In the genomic region with DNA sequence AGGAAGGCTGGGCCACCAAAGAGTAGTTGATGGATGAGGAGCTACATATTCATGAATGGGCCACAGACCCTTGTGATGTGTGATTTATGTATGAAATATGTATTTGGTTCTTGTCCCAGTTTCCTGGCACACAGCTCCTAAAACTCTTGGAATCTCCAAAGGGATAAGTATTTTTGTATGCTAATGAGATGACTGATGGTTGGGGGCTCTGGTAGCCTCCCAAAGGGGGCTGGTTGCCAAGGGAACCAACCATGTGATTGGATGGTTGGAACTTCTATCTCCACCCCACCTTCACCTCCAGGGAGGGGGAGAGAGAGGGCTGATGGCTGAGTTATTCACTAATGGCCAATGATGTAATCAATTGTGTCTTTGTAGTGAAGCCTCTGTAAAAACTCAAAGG, we compare ENCODE assay signal across 22 cellular contexts.
"Had no signal": no experiment of that assay in that cellular context is flagged by ENCODE, and none has a peak within 500 bp of the region (broad histone marks: within the 10 kb centered on the region; RNA-seq: fewer than 3 reads in every experiment).

No MANE protein-coding gene starts in this region.

- H3K27ac Mint-ChIP-seq: activated CD4-positive, alpha-beta memory T cell treated with anti-CD3 and anti-CD28 coated beads for 36 hours; activated CD4-positive, alpha-beta T cell treated with anti-CD3 and anti-CD28 coated beads, Interleukin-2, amount 10 ng/mL, durations not matched to agents 7 days and 5 days; activated naive CD8-positive, alpha-beta T cell; T-cell had no signal

- ATAC-seq: activated T-cell treated with anti-CD3 and anti-CD28 coated beads, Interleukin-2, amount 50 U/mL, for 4 hours; T-cell had no signal

- H3K27me3 Mint-ChIP-seq: activated naive CD8-positive, alpha-beta T cell had no signal

- DNase-seq: activated CD4-positive, alpha-beta memory T cell treated with anti-CD3 and anti-CD28 coated beads for 36 hours; activated CD4-positive, alpha-beta T cell treated with anti-CD3 and anti-CD28 coated beads, Interleukin-2, amount 10 ng/mL, durations not matched to agents 7 days and 5 days; activated CD4-positive, CD25-positive, alpha-beta regulatory T cell; activated CD8-positive, alpha-beta memory T cell treated with anti-CD3 and anti-CD28 coated beads for 24 hours; activated effector memory CD4-positive, alpha-beta T cell treated with anti-CD3 and anti-CD28 coated beads, Interleukin-2, amount 50 U/mL, for 16 hours; activated naive CD4-positive, alpha-beta T cell treated with Interleukin-2 at 50 U/mL for 16 hours; activated T-cell treated with anti-CD3 and anti-CD28 coated beads, Interleukin-2, amount 50 U/mL, for 4 hours; central memory CD4-positive, alpha-beta T cell; NCI-H1092 treated with DMSO at 0.1 percent for 48 hours; NCI-H1417 treated with DMSO at 0.1 percent for 48 hours; NCI-H1694; NCI-H2029; NCI-H2107; NCI-H345; NCI-H510A; NCI-H526 treated with DMSO at 0.1 percent for 48 hours; NCI-H82; SIG-M5; T-cell; T-helper 2 cell; T1000 had no signal

- H3K4me3 Mint-ChIP-seq: activated CD4-positive, alpha-beta memory T cell treated with anti-CD3 and anti-CD28 coated beads for 36 hours; activated CD4-positive, alpha-beta T cell treated with anti-CD3 and anti-CD28 coated beads, Interleukin-2, amount 10 ng/mL, durations not matched to agents 7 days and 5 days; activated naive CD8-positive, alpha-beta T cell; activated T-cell treated with anti-CD3 and anti-CD28 coated beads, Interleukin-2, amount 50 U/mL, for 4 hours; T-cell had no signal

- H3K36me3 Mint-ChIP-seq: activated CD4-positive, alpha-beta memory T cell treated with anti-CD3 and anti-CD28 coated beads for 36 hours; activated naive CD8-positive, alpha-beta T cell; T-cell had no signal

- H3K9me3 Mint-ChIP-seq: activated CD4-positive, alpha-beta memory T cell treated with anti-CD3 and anti-CD28 coated beads for 36 hours; activated CD4-positive, alpha-beta T cell treated with anti-CD3 and anti-CD28 coated beads, Interleukin-2, amount 10 ng/mL, durations not matched to agents 7 days and 5 days; activated T-cell treated with anti-CD3 and anti-CD28 coated beads, Interleukin-2, amount 50 U/mL, for 4 hours; T-cell had no signal
